ENCODE assay signal across 15 cellular contexts in genomic region chr13:67740871-67741475, GRCh38.
"Had no signal": no experiment of that assay in that cellular context is flagged by ENCODE, and none has a peak within 500 bp of the region (broad histone marks: within the 10 kb centered on the region; RNA-seq: fewer than 3 reads in every experiment).

No MANE protein-coding gene starts in this region.

- H3K36me3 Mint-ChIP-seq: naive thymus-derived CD4-positive, alpha-beta T cell; stimulated activated memory B cell treated with anti-CD40 and anti-IgM and Interleukin-4, amounts not matched to agents 10 μg/mL and 1 μg/mL and 100 μg/mL, for 72 hours had no signal

- H3K27me3 ChIP-seq: dorsolateral prefrontal cortex, gastroesophageal sphincter, heart right ventricle had no signal

- H3K27ac ChIP-seq: dorsolateral prefrontal cortex, gastroesophageal sphincter, heart right ventricle had no signal

- H3K27ac Mint-ChIP-seq: activated naive CD4-positive, alpha-beta T cell treated with anti-CD3 and anti-CD28 coated beads for 36 hours; activated T-helper 17 cell treated with anti-CD3 and anti-CD28 coated beads, Interleukin-2, amount 50 U/mL, for 72 hours; naive thymus-derived CD4-positive, alpha-beta T cell; stimulated activated memory B cell treated with anti-CD40 and anti-IgM and Interleukin-4, amounts not matched to agents 10 μg/mL and 1 μg/mL and 100 μg/mL, for 72 hours had no signal

- H3K9me3 Mint-ChIP-seq: activated T-helper 17 cell treated with anti-CD3 and anti-CD28 coated beads, Interleukin-2, amount 50 U/mL, for 72 hours; stimulated activated memory B cell treated with anti-CD40 and anti-IgM and Interleukin-4, amounts not matched to agents 10 μg/mL and 1 μg/mL and 100 μg/mL, for 72 hours had no signal

- H3K4me1 Mint-ChIP-seq: activated T-helper 17 cell treated with anti-CD3 and anti-CD28 coated beads, Interleukin-2, amount 50 U/mL, for 72 hours; naive thymus-derived CD4-positive, alpha-beta T cell; stimulated activated memory B cell treated with anti-CD40 and anti-IgM and Interleukin-4, amounts not matched to agents 10 μg/mL and 1 μg/mL and 100 μg/mL, for 72 hours had no signal

- H3K9me3 ChIP-seq: gastroesophageal sphincter, heart right ventricle, mucosa of descending colon had no signal

- H3K4me1 ChIP-seq: gastroesophageal sphincter, heart right ventricle had no signal

- H3K4me3 Mint-ChIP-seq: activated naive CD4-positive, alpha-beta T cell treated with anti-CD3 and anti-CD28 coated beads for 36 hours; activated T-helper 17 cell treated with anti-CD3 and anti-CD28 coated beads, Interleukin-2, amount 50 U/mL, for 72 hours; naive thymus-derived CD4-positive, alpha-beta T cell; stimulated activated memory B cell treated with anti-CD40 and anti-IgM and Interleukin-4, amounts not matched to agents 10 μg/mL and 1 μg/mL and 100 μg/mL, for 72 hours had no signal

- ATAC-seq: activated T-helper 17 cell treated with anti-CD3 and anti-CD28 coated beads, Interleukin-2, amount 50 U/mL, for 72 hours; gastroesophageal sphincter; heart right ventricle; left lobe of liver; mucosa of descending colon; naive thymus-derived CD4-positive, alpha-beta T cell; stimulated activated memory B cell treated with anti-CD40 and anti-IgM and Interleukin-4, amounts not matched to agents 10 μg/mL and 1 μg/mL and 100 μg/mL, for 72 hours had no signal

- DNase-seq: activated CD4-positive, alpha-beta T cell treated with anti-CD3 and anti-CD28 coated beads for 1 hour; activated CD4-positive, alpha-beta T cell treated with anti-CD3 and anti-CD28 coated beads, Interleukin-2, amount 50 U/mL, for 48 hours; activated naive CD4-positive, alpha-beta T cell treated with anti-CD3 and anti-CD28 coated beads for 36 hours; dorsolateral prefrontal cortex; erythroblast; heart right ventricle; mucosa of descending colon; naive thymus-derived CD4-positive, alpha-beta T cell; retina; stimulated activated CD4-positive, alpha-beta T cell treated with anti-CD3 and anti-CD28 coated beads, Interleukin-2, amount 100 ng/mL, for 48 hours; T1000 had no signal

- H3K27me3 Mint-ChIP-seq: activated T-helper 17 cell treated with anti-CD3 and anti-CD28 coated beads, Interleukin-2, amount 50 U/mL, for 72 hours; naive thymus-derived CD4-positive, alpha-beta T cell; stimulated activated memory B cell treated with anti-CD40 and anti-IgM and Interleukin-4, amounts not matched to agents 10 μg/mL and 1 μg/mL and 100 μg/mL, for 72 hours had no signal

- H3K4me3 ChIP-seq: dorsolateral prefrontal cortex, gastroesophageal sphincter, heart right ventricle, mucosa of descending colon had no signal

- H3K36me3 ChIP-seq: gastroesophageal sphincter, heart right ventricle had no signal
